ENCODE assay signal across 1 cellular context in the genomic region with DNA sequence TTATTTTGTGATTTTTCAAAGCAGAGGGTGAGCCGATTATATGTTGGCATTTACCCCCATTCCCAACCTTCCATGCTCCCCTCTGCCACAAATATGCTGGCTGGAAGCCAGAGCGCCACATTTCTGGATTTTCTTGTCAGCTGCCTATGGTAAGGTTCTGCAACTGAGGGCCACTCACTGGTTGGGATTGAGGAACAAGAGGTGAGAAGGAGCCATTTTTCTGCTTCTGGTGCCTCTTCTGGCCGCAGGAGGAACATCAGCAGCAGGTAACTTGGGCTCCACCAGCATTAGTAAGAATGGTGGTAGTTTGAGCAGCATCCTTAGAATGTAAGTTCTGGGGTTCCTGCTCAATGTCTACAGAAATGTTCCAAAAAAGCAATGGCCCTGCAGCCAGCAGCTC.
TF ChIP-seq lines count a peak whose summit lies in the region.

No MANE protein-coding gene starts in this region.

TF ChIP-seq in GM23338, 12 proteins besides CTCF, POLR2A, EP300 and RAD21 (continued from another document):
- TF ChIP-seq ZNF462 (CRISPR knock-in tag; IDR thresholded peaks at IDR 0.05): peak; percentile 93
- TF ChIP-seq, protein P1, sequence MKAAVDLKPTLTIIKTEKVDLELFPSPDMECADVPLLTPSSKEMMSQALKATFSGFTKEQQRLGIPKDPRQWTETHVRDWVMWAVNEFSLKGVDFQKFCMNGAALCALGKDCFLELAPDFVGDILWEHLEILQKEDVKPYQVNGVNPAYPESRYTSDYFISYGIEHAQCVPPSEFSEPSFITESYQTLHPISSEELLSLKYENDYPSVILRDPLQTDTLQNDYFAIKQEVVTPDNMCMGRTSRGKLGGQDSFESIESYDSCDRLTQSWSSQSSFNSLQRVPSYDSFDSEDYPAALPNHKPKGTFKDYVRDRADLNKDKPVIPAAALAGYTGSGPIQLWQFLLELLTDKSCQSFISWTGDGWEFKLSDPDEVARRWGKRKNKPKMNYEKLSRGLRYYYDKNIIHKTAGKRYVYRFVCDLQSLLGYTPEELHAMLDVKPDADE (IDR thresholded peaks at IDR 0.05): no peak
